Comparison of ENCODE assay signal across 14 cellular contexts in genomic region chr11:22115470-22116037, GRCh38.
DNase-seq lines count a peak whose midpoint lies in the region; ATAC-seq and TF ChIP-seq lines count a peak whose summit lies in the region.
"Had no signal": no experiment of that assay in that cellular context is flagged by ENCODE, and none has a peak within 500 bp of the region (broad histone marks: within the 10 kb centered on the region; RNA-seq: fewer than 3 reads in every experiment).

No MANE protein-coding gene starts in this region.

- no peak overlapping the region for H3K27ac ChIP-seq in upper lobe of left lung
- H3K27ac ChIP-seq: HL-60 had no signal

- TF ChIP-seq CTCF in upper lobe of left lung (IDR thresholded peaks at IDR 0.05), result no peak

- H3K9me3 ChIP-seq in upper lobe of left lung, result no peaks in the 10 kb centered on the region

- TF ChIP-seq EP300 in upper lobe of left lung (IDR thresholded peaks at IDR 0.05), result no peak

- TF ChIP-seq POLR2A in upper lobe of left lung (IDR thresholded peaks at IDR 0.05), result no peak

- ATAC-seq in Right ventricle myocardium superior (ENCODE audit: poor library complexity), result peak; percentile 98
- ATAC-seq in upper lobe of left lung (ENCODE audit: low FRiP score in 2 of 2), result no peak
- no peak for ATAC-seq in GM18502 (IDR thresholded peaks at IDR 0.05; ENCODE audit: poor library complexity, unreplicated experiment)
- ATAC-seq: SK-N-SH treated with all-trans-retinoic acid at 6 μM for 48 hours, T-helper 17 cell had no signal

- H3K27me3 ChIP-seq in upper lobe of left lung, result no peaks in the 10 kb centered on the region

- no peak overlapping the region for H3K4me3 ChIP-seq in upper lobe of left lung

- DNase-seq in Right ventricle myocardium superior (no peak), cardiac septum (ENCODE audit: low spot score) (no peak), RPMI8226 (peak; percentile 3), myocyte (ENCODE audit: low read depth) (peak; percentile 23), HuH-7.5 (ENCODE audit: low spot score) (no peak), upper lobe of left lung (no peak), T-helper 2 cell (no peak)
- DNase-seq: AML-193, DMS53, NCI-H2107, T-helper 17 cell had no signal

- no peaks in the 10 kb centered on the region for H3K4me1 ChIP-seq in upper lobe of left lung

- 59 to 84% methylated on average over 3 of the region's 3 CpGs for WGBS in upper lobe of left lung, 2 donors

- intact Hi-C loops in Right ventricle myocardium superior (cut with DNase I), result no loop called here
- intact Hi-C loops in cardiac septum (cut with DNase I), result loop anchor here (5.0 kb wide), 1 partner anchor 343 kb away; no protein-coding TSS in a partner anchor

- no peaks in the 10 kb centered on the region for H3K36me3 ChIP-seq in upper lobe of left lung

Comparison
In these comparisons a context has a peak if more than half of its experiments do, and no peak if none do; other contexts are left out.
1. DNase-seq: peak in RPMI8226 (single experiment) and myocyte (single experiment); none in Right ventricle myocardium superior (single experiment), cardiac septum (single experiment), HuH-7.5 (single experiment), upper lobe of left lung (0 of 2) and T-helper 2 cell (0 of 5).